ENCODE assay signal across 24 cellular contexts in the genomic region with DNA sequence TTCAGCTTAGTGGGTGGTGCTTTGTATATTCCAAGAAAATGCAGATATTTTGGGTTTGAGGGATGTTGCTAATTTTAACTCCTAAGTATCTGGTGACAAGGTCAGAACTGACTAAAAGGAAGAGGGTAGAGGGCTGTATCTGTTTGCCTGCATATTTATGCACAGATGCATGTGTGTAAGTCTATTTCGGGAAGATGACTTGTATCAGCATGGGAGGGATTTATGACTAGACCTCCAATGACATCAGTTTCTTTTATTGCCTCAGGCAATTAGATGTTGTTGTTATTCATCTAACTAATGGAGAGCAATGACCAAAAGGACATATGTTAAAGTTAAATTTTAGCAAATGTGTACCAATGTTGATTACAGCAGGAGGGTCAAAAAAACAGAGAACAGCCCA.
DNase-seq lines count a peak whose midpoint lies in the region; ATAC-seq, FAIRE-seq and TF ChIP-seq lines count a peak whose summit lies in the region.
"Had no signal": no experiment of that assay in that cellular context is flagged by ENCODE, and none has a peak within 500 bp of the region (broad histone marks: within the 10 kb centered on the region; RNA-seq: fewer than 3 reads in every experiment).

No MANE protein-coding gene starts in this region.

- no peaks in the 10 kb centered on the region for H3K9me3 ChIP-seq in astrocyte (ENCODE audit: insufficient read depth, low read depth, low read length)
- H3K9me3 ChIP-seq in gastrocnemius medialis = no peaks in the 10 kb centered on the region
- H3K9me3 ChIP-seq: BE2C had no signal

- H3K4me1 ChIP-seq in astrocyte (ENCODE audit: insufficient read depth, low read length) = no peaks in the 10 kb centered on the region
- peaks cover 11 to 25% of the 10 kb centered on the region in 2 donors for H3K4me1 ChIP-seq in gastrocnemius medialis
- H3K4me1 ChIP-seq in GM23338 (ENCODE audit: insufficient read depth) = peaks cover 8% of the 10 kb centered on the region; the same call in 1 of the 2 replicates
- H3K4me1 ChIP-seq: BE2C had no signal

- TF ChIP-seq CTCF in astrocyte (IDR thresholded peaks at IDR 0.05; ENCODE audit: insufficient read depth, low read depth, low read length) = no peak
- TF ChIP-seq CTCF in gastrocnemius medialis (IDR thresholded peaks at IDR 0.05 in 4 of 5, conservative IDR thresholded peaks at IDR 0.05 in 1 of 5) = no peak
- TF ChIP-seq CTCF in GM23338 (conservative IDR thresholded peaks at IDR 0.05; ENCODE audit: low read depth in 2 of 2) = no peak

- H3K36me3 Mint-ChIP-seq in astrocyte (ENCODE audit: low read depth, unreplicated experiment) (no peaks in the 10 kb centered on the region), GM23338 (ENCODE audit: low read depth) (peaks cover 4% of the 10 kb centered on the region; the same call in 1 of the 3 replicates)
- H3K36me3 Mint-ChIP-seq: CD4-positive, CD25-positive, alpha-beta regulatory T cell had no signal

- H2AFZ ChIP-seq in astrocyte (ENCODE audit: low read depth, low read length) (no peak overlapping the region), GM23338 (no peak overlapping the region)

- H4K20me1 ChIP-seq in astrocyte (ENCODE audit: insufficient read depth, low read length) (no peaks in the 10 kb centered on the region), GM23338 (replicated peaks; ENCODE audit: insufficient read depth) (no peaks in the 10 kb centered on the region)

- in situ Hi-C loops in gastrocnemius medialis (cut with MboI; ENCODE audit: low sequenced_read_pairs in 4 of 4) = no loop called here

- H3K36me3 ChIP-seq in astrocyte (ENCODE audit: insufficient read depth, low read length) = no peaks in the 10 kb centered on the region
- H3K36me3 ChIP-seq in gastrocnemius medialis = no peaks in the 10 kb centered on the region
- H3K36me3 ChIP-seq in GM23338 (ENCODE audit: insufficient read depth) = no peaks in the 10 kb centered on the region
- H3K36me3 ChIP-seq: BE2C had no signal

- H3K27me3 Mint-ChIP-seq in astrocyte (ENCODE audit: low read depth, unreplicated experiment) (no peaks in the 10 kb centered on the region), GM23338 (ENCODE audit: insufficient read depth, low read depth, poor library complexity) (peaks cover 2% of the 10 kb centered on the region)
- H3K27me3 Mint-ChIP-seq: CD4-positive, CD25-positive, alpha-beta regulatory T cell had no signal

- H3K27me3 ChIP-seq in astrocyte (ENCODE audit: insufficient read depth, low read length) (no peaks in the 10 kb centered on the region), gastrocnemius medialis (no peaks in the 10 kb centered on the region), GM23338 (ENCODE audit: insufficient read depth) (no peaks in the 10 kb centered on the region)
- H3K27me3 ChIP-seq: BE2C had no signal

- ATAC-seq in left cardiac atrium (peak; percentile 61 to 91), gastrocnemius medialis (peak; percentile 90 to 98), HG03442 (IDR thresholded peaks at IDR 0.05; ENCODE audit: unreplicated experiment) (no peak), GM23338 (no peak)
- ATAC-seq: GM12878, SK-N-SH treated with all-trans-retinoic acid at 6 μM for 48 hours had no signal

- peak overlapping the region; percentile 23 for H3K27ac ChIP-seq in astrocyte (ENCODE audit: low read depth, low read length)
- H3K27ac ChIP-seq in gastrocnemius medialis = peak overlapping the region; percentile 55 to 68 (median 55)
- no peak overlapping the region for H3K27ac ChIP-seq in GM23338 (ENCODE audit: low read depth)
- H3K27ac ChIP-seq: 22Rv1 had no signal

- H3K4me3 Mint-ChIP-seq in astrocyte (ENCODE audit: unreplicated experiment) (no peak overlapping the region), GM23338 (no peak overlapping the region)
- H3K4me3 Mint-ChIP-seq: CD4-positive, CD25-positive, alpha-beta regulatory T cell had no signal

- TF ChIP-seq POLR2A in gastrocnemius medialis (IDR thresholded peaks at IDR 0.05) = no peak

- no peak for FAIRE-seq in astrocyte (lab: Jason Lieb, UNC)
- FAIRE-seq: GM12878, H1 had no signal

- intact Hi-C loops in left cardiac atrium (cut with DNase I) = no loop called here
- intact Hi-C loops in gastrocnemius medialis (cut with DNase I; ENCODE audit: low total_unique reads) = no loop called here

- no peak overlapping the region for H3K9ac ChIP-seq in astrocyte (ENCODE audit: low read length)

- H3K4me1 Mint-ChIP-seq in astrocyte (ENCODE audit: low read depth, unreplicated experiment) = peaks cover 12% of the 10 kb centered on the region
- H3K4me1 Mint-ChIP-seq in GM23338 = peaks cover 2% of the 10 kb centered on the region; the same call in 1 of the 3 replicates

- DNase-seq in NCI-H146 (lab: John Stamatoyannopoulos, UW) (peak; percentile 17), NCI-H146 treated with DMSO at 0.1 percent for 48 hours (lab: John Stamatoyannopoulos, UW; ENCODE audit: unreplicated experiment) (no peak), astrocyte (ENCODE audit: low read depth) (no peak), left cardiac atrium (no peak), gastrocnemius medialis (no peak), GM23338 (ENCODE audit: low spot score) (no peak)
- no peak for DNase-seq in stimulated activated CD4-positive, alpha-beta T cell treated with anti-CD3 and anti-CD28 coated beads, Interleukin-4, amount 100 ng/mL, for 1 hour
- DNase-seq: BE2C; CD4-positive, CD25-positive, alpha-beta regulatory T cell; COR-L47; IMR-90; MM.1S; NCI-H1092; NCI-H1694; NCI-H2081 treated with DMSO at 0.1 percent for 48 hours; NCI-H510A; NCI-H748 treated with DMSO at 0.1 percent for 48 hours; NK-92 treated with Interleukin-12 subunit alpha and Interleukin-12 subunit beta, amount 100 ng/mL, for 24 hours; SIG-M5 had no signal

- H3K4me2 ChIP-seq in astrocyte (ENCODE audit: low read length) (no peak overlapping the region), GM23338 (no peak overlapping the region)

- no peaks in the 10 kb centered on the region for H3F3A ChIP-seq in GM23338 (replicated peaks; ENCODE audit: low read depth)

- H3K79me2 ChIP-seq in astrocyte (ENCODE audit: insufficient read depth, low read length) = no peaks in the 10 kb centered on the region
- no peaks in the 10 kb centered on the region for H3K79me2 ChIP-seq in GM23338 (replicated peaks; ENCODE audit: insufficient read depth)

- H3K9me3 Mint-ChIP-seq in astrocyte (ENCODE audit: unreplicated experiment) = peaks cover 3% of the 10 kb centered on the region
- peaks cover 8% of the 10 kb centered on the region; the same call in 2 of the 3 replicates for H3K9me3 Mint-ChIP-seq in GM23338

- no peaks in the 10 kb centered on the region for H3K9me2 ChIP-seq in GM23338 (ENCODE audit: insufficient read depth)

- H3K27ac Mint-ChIP-seq in astrocyte (ENCODE audit: unreplicated experiment) (no peak overlapping the region), GM23338 (no peak overlapping the region)
- H3K27ac Mint-ChIP-seq: CD4-positive, CD25-positive, alpha-beta regulatory T cell had no signal

- H3K4me3 ChIP-seq in astrocyte (ENCODE audit: insufficient read depth, low read depth, low read length) = no peak overlapping the region
- H3K4me3 ChIP-seq in gastrocnemius medialis = no peak overlapping the region
- no peak overlapping the region for H3K4me3 ChIP-seq in GM23338
- H3K4me3 ChIP-seq: GM12878 had no signal

TF ChIP-seq in GM23338, 12 proteins besides CTCF, POLR2A, EP300 and RAD21:
- TF ChIP-seq POLR2AphosphoS5 (IDR thresholded peaks at IDR 0.05; ENCODE audit: low read depth) (no peak), STAT1 (IDR thresholded peaks at IDR 0.05; ENCODE audit: unreplicated experiment) (no peak), REST (IDR thresholded peaks at IDR 0.05; ENCODE audit: unreplicated experiment) (no peak)
TF ChIP-seq in GM23338: peak in this region for 0.

Comparison
In these comparisons a context has a peak if more than half of its experiments do, and no peak if none do; other contexts are left out.
1. ATAC-seq: peak in left cardiac atrium (2 of 2) and gastrocnemius medialis (2 of 2); none in HG03442 (single experiment) and GM23338 (single experiment).